ENCODE assay signal across 1 cellular context in genomic region chr12:56565510-56566101, GRCh38.
A peak's percentile ranks its signal among the peaks of the same experiment; 100 is the strongest.
TF ChIP-seq lines count a peak whose summit lies in the region.

No MANE protein-coding gene starts in this region.

TF ChIP-seq in GM12878, 131 proteins besides CTCF, POLR2A, EP300 and RAD21 (continued from another document):
- TF ChIP-seq IRF5 (IDR thresholded peaks at IDR 0.05; ENCODE audit: borderline replicate concordance) (no peak), IKZF2 (IDR thresholded peaks at IDR 0.05) (peak in 1 of 2 experiments; percentile 25; a peak in 1 of 4 replicates), IKZF1 (conservative IDR thresholded peaks at IDR 0.05) (peak; percentile 41; the same call in 1 of the 2 replicates)
